ENCODE assay signal across 8 cellular contexts in the genomic region with DNA sequence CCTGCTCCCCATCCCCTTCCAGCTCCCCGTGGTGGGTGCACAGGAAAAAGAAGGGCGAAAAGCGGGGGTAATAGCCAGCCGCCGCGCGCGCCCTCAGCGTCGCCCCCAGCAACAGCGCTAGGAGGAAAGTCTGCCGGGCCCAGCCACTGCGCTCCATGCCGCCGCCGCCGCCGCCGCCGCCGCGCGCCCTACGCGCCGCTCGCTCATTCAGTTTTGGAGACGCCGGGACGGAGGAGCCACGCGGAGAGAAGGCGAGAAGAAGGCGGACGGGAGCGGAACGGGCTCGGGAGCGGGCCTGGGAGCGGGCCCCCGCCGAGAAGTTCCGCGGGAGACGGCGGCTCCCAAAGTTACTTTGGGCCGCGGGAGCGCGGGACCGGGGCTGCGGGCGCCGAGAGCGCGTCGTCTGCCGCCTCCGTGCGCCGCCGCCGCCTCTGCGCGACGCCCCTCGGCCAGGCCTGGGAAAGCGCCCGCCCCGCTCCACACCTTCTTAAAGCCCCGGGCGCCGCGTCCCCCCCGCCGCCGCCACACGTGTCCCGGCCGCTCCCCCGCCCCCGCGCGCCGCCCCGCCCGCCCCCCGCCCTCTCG. TPM values are rescaled to one million over a fixed set of nuclear protein-coding genes. Genes with fewer than 3 reads are reported as not detected.
DNase-seq lines count a peak whose midpoint lies in the region; ATAC-seq lines count a peak whose summit lies in the region.

A gene (minus strand): TSS at position 459 of the 585 bp plus-strand sequence. CDS start 302 bp downstream, at position 157.

- peak within 1 kb of the TSS; percentile 78 for H3K9ac ChIP-seq in adipocyte (ENCODE audit: low read length)

- no peaks in the 10 kb centered on the region for H3K9me3 Mint-ChIP-seq in stimulated activated memory B cell treated with anti-CD40 and anti-IgM and Interleukin-4, amounts not matched to agents 10 μg/mL and 1 μg/mL and 100 μg/mL, for 72 hours

- H3K27me3 ChIP-seq in MG63, result no peaks in the 10 kb centered on the region
- no peaks in the 10 kb centered on the region for H3K27me3 ChIP-seq in adipocyte (replicated peaks; ENCODE audit: control insufficient read depth, insufficient read depth, low read length)

- H3K27me3 Mint-ChIP-seq in stimulated activated memory B cell treated with anti-CD40 and anti-IgM and Interleukin-4, amounts not matched to agents 10 μg/mL and 1 μg/mL and 100 μg/mL, for 72 hours, result peaks cover 23% of the 10 kb centered on the region

- peak; percentile 50 for DNase-seq in EL
- peak; percentile 65 for DNase-seq in MG63
- DNase-seq in adipocyte (ENCODE audit: low read depth), result peak; percentile 33
- peak; percentile 67 for DNase-seq in iPS-NIHi11 (ENCODE audit: low spot score)
- no peak for DNase-seq in NCI-H2107 (lab: John Stamatoyannopoulos, UW)

- no peaks in the 10 kb centered on the region for H3K36me3 ChIP-seq in MG63
- no peaks in the 10 kb centered on the region for H3K36me3 ChIP-seq in adipocyte (ENCODE audit: control insufficient read depth, insufficient read depth, low read length, severe bottlenecking)

- peaks cover 16% of the 10 kb centered on the region for H3K4me1 Mint-ChIP-seq in stimulated activated memory B cell treated with anti-CD40 and anti-IgM and Interleukin-4, amounts not matched to agents 10 μg/mL and 1 μg/mL and 100 μg/mL, for 72 hours

- ATAC-seq in stimulated activated memory B cell treated with anti-CD40 and anti-IgM and Interleukin-4, amounts not matched to agents 10 μg/mL and 1 μg/mL and 100 μg/mL, for 72 hours, result no peak
- ATAC-seq in HG02798 (IDR thresholded peaks at IDR 0.05; ENCODE audit: poor library complexity, unreplicated experiment) (no peak), HG02973 (IDR thresholded peaks at IDR 0.05; ENCODE audit: unreplicated experiment) (no peak)

- H3K9me3 ChIP-seq in MG63 (no peaks in the 10 kb centered on the region), adipocyte (ENCODE audit: control insufficient read depth, low read length) (no peaks in the 10 kb centered on the region)

- H3K27ac Mint-ChIP-seq in stimulated activated memory B cell treated with anti-CD40 and anti-IgM and Interleukin-4, amounts not matched to agents 10 μg/mL and 1 μg/mL and 100 μg/mL, for 72 hours, result no peak within 1 kb of the TSS

- peak within 1 kb of the TSS; percentile 54 for H3K4me3 ChIP-seq in MG63
- peak within 1 kb of the TSS; percentile 83 for H3K4me3 ChIP-seq in adipocyte (ENCODE audit: low read length)

- H3K4me3 Mint-ChIP-seq in stimulated activated memory B cell treated with anti-CD40 and anti-IgM and Interleukin-4, amounts not matched to agents 10 μg/mL and 1 μg/mL and 100 μg/mL, for 72 hours, result peak within 1 kb of the TSS; percentile 40

- peaks cover 9% of the 10 kb centered on the region for H3K4me1 ChIP-seq in adipocyte (ENCODE audit: control insufficient read depth, insufficient read depth, low read length)

- no peaks in the 10 kb centered on the region for H3K36me3 Mint-ChIP-seq in stimulated activated memory B cell treated with anti-CD40 and anti-IgM and Interleukin-4, amounts not matched to agents 10 μg/mL and 1 μg/mL and 100 μg/mL, for 72 hours

RNA-seq across cellular contexts. Expression of the gene that starts here (rescaled TPM):
- 1.3 and 3.1 TPM in 2 replicates for total RNA-seq in MG63 (2014; rRNA removed; shearing (Covaris generic); ENCODE audit: low replicate concordance)
